9 cellular contexts compared by ENCODE assay signal in the genomic region with DNA sequence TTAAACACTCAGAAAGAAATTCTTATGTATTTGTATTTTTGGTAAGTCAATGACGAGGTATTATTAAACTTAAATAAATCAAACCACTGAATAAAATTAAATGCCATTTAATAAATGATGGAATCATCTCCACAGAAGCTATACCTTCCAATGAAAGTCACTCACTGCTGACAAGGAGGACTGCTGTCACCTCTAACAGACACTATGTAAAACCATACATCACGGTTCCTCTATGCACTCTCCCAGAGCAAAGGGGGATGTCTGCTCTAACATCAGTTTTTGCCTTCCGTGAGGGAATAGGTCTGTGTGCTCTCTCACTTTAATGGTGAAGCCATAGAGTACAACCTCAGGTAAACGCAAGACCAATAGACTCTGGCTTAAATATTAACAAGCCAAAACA.
DNase-seq lines count a peak whose midpoint lies in the region; ATAC-seq, FAIRE-seq and TF ChIP-seq lines count a peak whose summit lies in the region.
"Had no signal": no experiment of that assay in that cellular context is flagged by ENCODE, and none has a peak within 500 bp of the region (broad histone marks: within the 10 kb centered on the region; RNA-seq: fewer than 3 reads in every experiment).

No MANE protein-coding gene starts in this region.

- H3K36me3 Mint-ChIP-seq in glutamatergic neuron (ENCODE audit: unreplicated experiment): peaks cover 6% of the 10 kb centered on the region

- peaks cover 13% of the 10 kb centered on the region for H3K9me3 Mint-ChIP-seq in glutamatergic neuron (ENCODE audit: unreplicated experiment)

- no peak overlapping the region for H3K9ac ChIP-seq in kidney (ENCODE audit: low read length in 2 of 2)

- TF ChIP-seq POLR2A in erythroblast (IDR thresholded peaks at IDR 0.05; ENCODE audit: low read length): no peak

- TF ChIP-seq CTCF in glutamatergic neuron (IDR thresholded peaks at IDR 0.05; ENCODE audit: partially characterized antibody, unreplicated experiment) (no peak), kidney (IDR thresholded peaks at IDR 0.05; ENCODE audit: borderline replicate concordance, extremely low read depth, insufficient read depth) (no peak)

- intact Hi-C loops in kidney (cut with DNase I): no loop called here

- peaks cover 8 to 19% of the 10 kb centered on the region in 2 donors for H3K36me3 ChIP-seq in kidney (ENCODE audit: control insufficient read depth in 1 of 2, insufficient read depth in 2 of 2, low read length in 2 of 2)

- no peak overlapping the region for H3K27ac ChIP-seq in kidney (ENCODE audit: low read depth in 2 of 2, low read length in 2 of 2)

- peaks cover 5% of the 10 kb centered on the region for H3K27me3 Mint-ChIP-seq in glutamatergic neuron (ENCODE audit: unreplicated experiment)

- H3K4me3 ChIP-seq in kidney (ENCODE audit: low read length in 2 of 2): no peak overlapping the region
- H3K4me3 ChIP-seq: skin epidermis had no signal

- DNase-seq in glutamatergic neuron (no peak), kidney (no peak), mesenteric fat pad (ENCODE audit: low spot score) (no peak), erythroblast (lab: John Stamatoyannopoulos, UW) (no peak)
- DNase-seq: NCI-H774 had no signal

- peak overlapping the region; percentile 55 for H3K27ac Mint-ChIP-seq in glutamatergic neuron (ENCODE audit: unreplicated experiment)

- no peak for FAIRE-seq in kidney (lab: Jason Lieb, UNC)

- no peaks in the 10 kb centered on the region for H3K9me3 ChIP-seq in kidney (ENCODE audit: control insufficient read depth in 1 of 2, low read length in 2 of 2)

- peaks cover 3% of the 10 kb centered on the region for H3K4me1 Mint-ChIP-seq in glutamatergic neuron (ENCODE audit: low read depth, unreplicated experiment)

- peaks cover 41 to 54% of the 10 kb centered on the region in 2 donors for H3K4me1 ChIP-seq in kidney (ENCODE audit: control insufficient read depth in 1 of 2, insufficient read depth in 1 of 2, low read depth in 1 of 2, low read length in 2 of 2)

- peak; percentile 34 for ATAC-seq in GM18517 (IDR thresholded peaks at IDR 0.05; ENCODE audit: unreplicated experiment)
- peak; percentile 29 for ATAC-seq in GM21381 (IDR thresholded peaks at IDR 0.05; ENCODE audit: unreplicated experiment)
- ATAC-seq in HG03432 (IDR thresholded peaks at IDR 0.05; ENCODE audit: unreplicated experiment): peak; percentile 26

- H3K4me3 Mint-ChIP-seq in glutamatergic neuron (ENCODE audit: unreplicated experiment): no peak overlapping the region
